ENCODE assay signal across 17 cellular contexts in the genomic region with DNA sequence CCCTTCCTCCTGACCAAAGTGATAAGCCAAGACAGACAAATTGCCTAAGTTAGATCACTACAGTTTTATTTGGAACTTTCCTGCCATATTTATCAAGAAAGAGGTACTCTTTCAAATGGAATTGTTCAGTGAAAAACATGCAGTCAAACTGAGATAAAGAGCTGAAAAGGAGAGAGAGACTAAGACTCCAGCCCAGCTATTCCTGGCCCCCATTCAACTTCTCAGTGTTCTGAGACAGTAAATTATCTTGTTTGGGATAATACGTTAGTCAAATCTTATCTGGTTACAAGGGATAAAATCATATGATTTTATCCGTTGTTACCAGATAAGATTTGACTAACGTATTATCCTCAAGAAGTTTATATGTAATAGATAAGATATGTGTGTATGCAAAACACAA.
A peak's percentile ranks its signal among the peaks of the same experiment; 100 is the strongest.
DNase-seq lines count a peak whose midpoint lies in the region; ATAC-seq and TF ChIP-seq lines count a peak whose summit lies in the region.
"Had no signal": no experiment of that assay in that cellular context is flagged by ENCODE, and none has a peak within 500 bp of the region (broad histone marks: within the 10 kb centered on the region; RNA-seq: fewer than 3 reads in every experiment).

No MANE protein-coding gene starts in this region.

- in situ Hi-C loops in HAP-1 (cut with MboI; ENCODE audit: low sequenced_read_pairs), result no loop called here

- H3K9me3 Mint-ChIP-seq in activated naive CD4-positive, alpha-beta T cell treated with anti-CD3 and anti-CD28 coated beads, Interleukin-2, amount 10 ng/mL, durations not matched to agents 7 days and 5 days, result peaks cover 9% of the 10 kb centered on the region
- peaks cover 9% of the 10 kb centered on the region in 2 donors for H3K9me3 Mint-ChIP-seq in activated naive CD4-positive, alpha-beta T cell treated with anti-CD3 and anti-CD28 coated beads, Interleukin-2, amount 50 U/mL, for 72 hours
- H3K9me3 Mint-ChIP-seq: CD8-positive, alpha-beta T cell had no signal

- H3K27me3 ChIP-seq in HAP-1 (ENCODE audit: low read depth), result no peaks in the 10 kb centered on the region
- H3K27me3 ChIP-seq: BLaER1 had no signal

- CTCF ChIA-PET in activated naive CD4-positive, alpha-beta T cell treated with anti-CD3 and anti-CD28 coated beads, Interleukin-2, amount 10 ng/mL, durations not matched to agents 7 days and 5 days (lab: Charles Lee), result no interaction called here

- no peaks in the 10 kb centered on the region for H3K9me3 ChIP-seq in HAP-1
- H3K9me3 ChIP-seq: BLaER1, Caco-2 had no signal

- H3K4me1 ChIP-seq in HAP-1, result no peaks in the 10 kb centered on the region
- H3K4me1 ChIP-seq: BLaER1, Caco-2 had no signal

- no peaks in the 10 kb centered on the region for H3K36me3 ChIP-seq in HAP-1 (replicated peaks)
- H3K36me3 ChIP-seq: BLaER1 had no signal

- DNase-seq in activated naive CD4-positive, alpha-beta T cell treated with anti-CD3 and anti-CD28 coated beads, Interleukin-2, amount 10 ng/mL, durations not matched to agents 7 days and 5 days, result no peak
- no peak for DNase-seq in activated naive CD4-positive, alpha-beta T cell treated with anti-CD3 and anti-CD28 coated beads, Interleukin-2, amount 50 U/mL, for 72 hours (ENCODE audit: low spot score in 2 of 2)
- DNase-seq in choroid plexus epithelial cell (ENCODE audit: low read depth) (peak; percentile 12), left kidney (ENCODE audit: low read depth, low spot score) (peak; percentile 7), NCI-H128 (lab: John Stamatoyannopoulos, UW; ENCODE audit: unreplicated experiment) (no peak), HAP-1 (ENCODE audit: low spot score in 2 of 2) (no peak), activated gamma-delta T cell treated with Interleukin-2 at 50 U/mL for 16 hours (no peak)
- DNase-seq: Caco-2; CD4-positive, CD25-positive, alpha-beta regulatory T cell; CD8-positive, alpha-beta T cell; DMS153; DND-41; GM23248; H7 had no signal

- ATAC-seq in activated naive CD4-positive, alpha-beta T cell treated with anti-CD3 and anti-CD28 coated beads, Interleukin-2, amount 50 U/mL, for 72 hours, result no peak
- ATAC-seq: CD8-positive, alpha-beta T cell; HCT116 had no signal

- peaks cover 17% of the 10 kb centered on the region for H3K4me1 Mint-ChIP-seq in activated naive CD4-positive, alpha-beta T cell treated with anti-CD3 and anti-CD28 coated beads, Interleukin-2, amount 10 ng/mL, durations not matched to agents 7 days and 5 days

- TF ChIP-seq CTCF in choroid plexus epithelial cell (conservative IDR thresholded peaks at IDR 0.05; ENCODE audit: low read depth, low read length), result no peak

- H3K4me3 Mint-ChIP-seq in activated naive CD4-positive, alpha-beta T cell treated with anti-CD3 and anti-CD28 coated beads, Interleukin-2, amount 10 ng/mL, durations not matched to agents 7 days and 5 days, result no peak overlapping the region
- H3K4me3 Mint-ChIP-seq: B cell; CD8-positive, alpha-beta T cell had no signal

- H3K4me3 ChIP-seq in choroid plexus epithelial cell (ENCODE audit: low read depth, low read length) (no peak overlapping the region), HAP-1 (no peak overlapping the region)
- H3K4me3 ChIP-seq: BLaER1, GM23248 had no signal

- H3K27ac Mint-ChIP-seq in activated naive CD4-positive, alpha-beta T cell treated with anti-CD3 and anti-CD28 coated beads, Interleukin-2, amount 10 ng/mL, durations not matched to agents 7 days and 5 days, result peak overlapping the region; percentile 44
- no peak overlapping the region for H3K27ac Mint-ChIP-seq in activated naive CD4-positive, alpha-beta T cell treated with anti-CD3 and anti-CD28 coated beads, Interleukin-2, amount 50 U/mL, for 72 hours
- H3K27ac Mint-ChIP-seq: B cell; CD4-positive, CD25-positive, alpha-beta regulatory T cell; CD8-positive, alpha-beta T cell had no signal

- H3K27me3 Mint-ChIP-seq in activated naive CD4-positive, alpha-beta T cell treated with anti-CD3 and anti-CD28 coated beads, Interleukin-2, amount 10 ng/mL, durations not matched to agents 7 days and 5 days, result peaks cover 3% of the 10 kb centered on the region
- H3K27me3 Mint-ChIP-seq: B cell had no signal

- H3K36me3 Mint-ChIP-seq in activated naive CD4-positive, alpha-beta T cell treated with anti-CD3 and anti-CD28 coated beads, Interleukin-2, amount 10 ng/mL, durations not matched to agents 7 days and 5 days, result peaks cover 14% of the 10 kb centered on the region
- peaks cover 12 to 20% of the 10 kb centered on the region in 2 donors for H3K36me3 Mint-ChIP-seq in activated naive CD4-positive, alpha-beta T cell treated with anti-CD3 and anti-CD28 coated beads, Interleukin-2, amount 50 U/mL, for 72 hours
- H3K36me3 Mint-ChIP-seq: CD8-positive, alpha-beta T cell had no signal

Comparison
In these comparisons a context has a peak if more than half of its experiments do, and no peak if none do; other contexts are left out.
1. DNase-seq: peak in choroid plexus epithelial cell (single experiment) and left kidney (single experiment); none in activated naive CD4-positive, alpha-beta T cell treated with anti-CD3 and anti-CD28 coated beads, Interleukin-2, amount 10 ng/mL, durations not matched to agents 7 days and 5 days (single experiment), activated naive CD4-positive, alpha-beta T cell treated with anti-CD3 and anti-CD28 coated beads, Interleukin-2, amount 50 U/mL, for 72 hours (0 of 2), NCI-H128 (single experiment), HAP-1 (0 of 2) and activated gamma-delta T cell treated with Interleukin-2 at 50 U/mL for 16 hours (single experiment).